27 cellular contexts compared by ENCODE assay signal in the genomic region with DNA sequence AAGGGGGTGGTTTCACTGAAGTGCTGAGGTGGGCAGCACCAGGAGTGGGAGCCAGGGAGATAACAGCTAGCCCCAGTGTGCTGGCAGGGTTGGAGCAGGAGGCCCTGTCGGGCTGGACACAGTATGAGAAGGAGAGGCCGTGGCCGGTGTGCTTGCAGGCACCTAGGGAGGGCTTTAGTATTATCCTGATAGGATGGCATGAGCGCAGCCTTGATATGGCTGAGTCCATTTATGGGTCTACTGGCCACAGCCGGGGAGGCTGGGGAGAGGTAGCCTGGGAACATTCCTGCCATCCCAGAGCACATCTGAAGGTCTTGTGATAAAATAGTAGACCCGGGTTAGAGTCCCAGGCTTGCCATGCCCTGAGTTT.
"Had no signal": no experiment of that assay in that cellular context is flagged by ENCODE, and none has a peak within 500 bp of the region (broad histone marks: within the 10 kb centered on the region; RNA-seq: fewer than 3 reads in every experiment).

No MANE protein-coding gene starts in this region.

- H3K36me3 ChIP-seq: colonic mucosa, gastrocnemius medialis, transverse colon, uterus had no signal

- H3K27me3 Mint-ChIP-seq: activated CD4-positive, alpha-beta T cell treated with anti-CD3 and anti-CD28 coated beads, Interleukin-2, amount 10 ng/mL, durations not matched to agents 7 days and 5 days; activated CD8-positive, alpha-beta T cell treated with anti-CD3 and anti-CD28 coated beads for 36 hours; naive thymus-derived CD4-positive, alpha-beta T cell had no signal

- H3K27ac ChIP-seq: colonic mucosa, dorsolateral prefrontal cortex, gastrocnemius medialis, hepatocyte, parathyroid adenoma, transverse colon, uterus had no signal

- ATAC-seq: activated CD8-positive, alpha-beta T cell treated with anti-CD3 and anti-CD28 coated beads for 36 hours; activated naive CD4-positive, alpha-beta T cell treated with anti-CD3 and anti-CD28 coated beads, Interleukin-2, amount 50 U/mL, for 72 hours; activated T-cell treated with anti-CD3 and anti-CD28 coated beads, Interleukin-2, amount 50 U/mL, for 4 hours; gastrocnemius medialis; left cardiac atrium; left ventricle myocardium superior; naive thymus-derived CD4-positive, alpha-beta T cell; right cardiac atrium; SK-N-SH treated with all-trans-retinoic acid at 6 μM for 48 hours had no signal

- H2AFZ ChIP-seq: hepatocyte, parathyroid adenoma had no signal

- H3K9me3 ChIP-seq: colonic mucosa, gastrocnemius medialis, transverse colon, uterus had no signal

- H3K9me3 Mint-ChIP-seq: activated CD4-positive, alpha-beta T cell treated with anti-CD3 and anti-CD28 coated beads, Interleukin-2, amount 10 ng/mL, durations not matched to agents 7 days and 5 days; activated CD8-positive, alpha-beta T cell treated with anti-CD3 and anti-CD28 coated beads for 36 hours; activated naive CD4-positive, alpha-beta T cell treated with anti-CD3 and anti-CD28 coated beads, Interleukin-2, amount 50 U/mL, for 72 hours; activated T-cell treated with anti-CD3 and anti-CD28 coated beads, Interleukin-2, amount 50 U/mL, for 4 hours; activated T-helper 2 cell treated with anti-CD3 and anti-CD28 coated beads, Interferon-gamma antibody, Interleukin-2, Interleukin-4, amounts not matched to agents 10 μg/mL and 5 μg/mL and 100 μg/mL, durations not matched to agents 14 hours and 24 hours and 36 hours had no signal

- H3K4me1 Mint-ChIP-seq: activated CD4-positive, alpha-beta T cell treated with anti-CD3 and anti-CD28 coated beads, Interleukin-2, amount 10 ng/mL, durations not matched to agents 7 days and 5 days had no signal

- H3K79me2 ChIP-seq: hepatocyte, parathyroid adenoma had no signal

- H3K4me2 ChIP-seq: hepatocyte had no signal

- H3K4me3 Mint-ChIP-seq: activated CD4-positive, alpha-beta T cell treated with anti-CD3 and anti-CD28 coated beads, Interleukin-2, amount 10 ng/mL, durations not matched to agents 7 days and 5 days; activated CD8-positive, alpha-beta T cell treated with anti-CD3 and anti-CD28 coated beads for 36 hours; activated T-cell treated with anti-CD3 and anti-CD28 coated beads, Interleukin-2, amount 50 U/mL, for 4 hours; naive thymus-derived CD4-positive, alpha-beta T cell had no signal

- H3K27me3 ChIP-seq: colonic mucosa, dorsolateral prefrontal cortex, gastrocnemius medialis, hepatocyte, transverse colon, uterus had no signal

- H3K4me3 ChIP-seq: colonic mucosa, dorsolateral prefrontal cortex, gastrocnemius medialis, hepatocyte, transverse colon, uterus had no signal

- DNase-seq: activated CD4-positive, alpha-beta T cell treated with anti-CD3 and anti-CD28 coated beads, Interleukin-2, amount 10 ng/mL, durations not matched to agents 7 days and 5 days; activated CD4-positive, CD25-positive, alpha-beta regulatory T cell treated with anti-CD3 and anti-CD28 coated beads, Interleukin-2, amount 50 U/mL, for 72 hours; activated CD8-positive, alpha-beta T cell treated with anti-CD3 and anti-CD28 coated beads for 36 hours; activated naive CD4-positive, alpha-beta T cell; activated T-cell treated with anti-CD3 and anti-CD28 coated beads, Interleukin-2, amount 50 U/mL, for 4 hours; colonic mucosa; effector memory CD4-positive, alpha-beta T cell; erythroblast; gastrocnemius medialis; islet precursor cell; left cardiac atrium; left ventricle myocardium superior; mammary epithelial cell; naive thymus-derived CD4-positive, alpha-beta T cell; nucleus accumbens; right cardiac atrium; stimulated activated CD4-positive, alpha-beta T cell treated with anti-CD3 and anti-CD28 coated beads, Interleukin-2, amount 100 ng/mL, for 48 hours; stimulated activated naive CD4-positive, alpha-beta T cell treated with Interleukin-2 at 50 U/mL for 16 hours; T-helper 2 cell; transverse colon; uterus had no signal

- H3K4me1 ChIP-seq: colonic mucosa, parathyroid adenoma, transverse colon, uterus had no signal

- H3K27ac Mint-ChIP-seq: activated CD4-positive, alpha-beta T cell treated with anti-CD3 and anti-CD28 coated beads, Interleukin-2, amount 10 ng/mL, durations not matched to agents 7 days and 5 days; activated CD8-positive, alpha-beta T cell treated with anti-CD3 and anti-CD28 coated beads for 36 hours; activated T-helper 2 cell treated with anti-CD3 and anti-CD28 coated beads, Interferon-gamma antibody, Interleukin-2, Interleukin-4, amounts not matched to agents 10 μg/mL and 5 μg/mL and 100 μg/mL, durations not matched to agents 14 hours and 24 hours and 36 hours; naive thymus-derived CD4-positive, alpha-beta T cell had no signal

- H3K36me3 Mint-ChIP-seq: activated naive CD4-positive, alpha-beta T cell treated with anti-CD3 and anti-CD28 coated beads, Interleukin-2, amount 50 U/mL, for 72 hours had no signal
